ENCODE assay signal across 8 cellular contexts in the genomic region with DNA sequence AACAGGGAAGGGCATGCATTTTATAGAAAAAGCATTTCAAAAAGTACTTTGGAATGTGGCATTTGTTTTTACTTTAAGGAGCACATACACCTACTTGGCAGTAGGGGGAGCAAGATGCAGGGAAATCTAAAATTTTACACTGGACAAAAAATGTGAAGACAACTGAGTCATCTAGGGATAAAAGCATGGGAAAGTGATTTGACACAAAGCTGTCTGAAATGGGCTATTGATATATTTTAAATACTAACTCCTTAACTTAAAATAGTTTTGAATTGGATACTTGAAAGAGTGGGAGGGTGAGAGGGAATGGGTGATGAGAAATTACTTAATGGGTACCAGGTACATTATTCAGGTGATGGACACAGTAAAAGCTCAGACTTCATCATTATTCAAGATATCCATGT. TPM values are rescaled to one million over a fixed set of nuclear protein-coding genes. Genes with fewer than 3 reads are reported as not detected.
A peak's percentile ranks its signal among the peaks of the same experiment; 100 is the strongest.
DNase-seq lines count a peak whose midpoint lies in the region; ATAC-seq, FAIRE-seq and TF ChIP-seq lines count a peak whose summit lies in the region.

No MANE protein-coding gene starts in this region.

- no peak overlapping the region for H2BK120ac ChIP-seq in H1 (replicated peaks; ENCODE audit: low read depth, low read length)

- no peak overlapping the region for H3K18ac ChIP-seq in H1 (ENCODE audit: extremely low read depth, low read length)

- no peak overlapping the region for H2BK5ac ChIP-seq in H1 (ENCODE audit: low read depth, low read length)

- CTCF ChIA-PET in H1 (lab: Charles Lee; ENCODE audit: partially characterized antibody): interaction anchor here (0.7 to 3.9 kb wide), 25 partner anchors 10 to 618 kb away, joined by 3 to 46 read pairs (median 3); no protein-coding TSS in a partner anchor

- H4K91ac ChIP-seq in H1 (replicated peaks; ENCODE audit: insufficient read length, low read length): no peak overlapping the region

- ATAC-seq in pancreas (peak; percentile 46 to 76 (median 70)), GM21360 (IDR thresholded peaks at IDR 0.05; ENCODE audit: unreplicated experiment) (no peak), GM19397 (IDR thresholded peaks at IDR 0.05; ENCODE audit: unreplicated experiment) (no peak)

- H3K4me2 ChIP-seq in H1 (ENCODE audit: insufficient read depth in 1 of 2, low read depth in 2 of 2, low read length in 2 of 2): no peak overlapping the region

- H3K56ac ChIP-seq in H1 (replicated peaks; ENCODE audit: insufficient read length, low read depth, low read length): no peak overlapping the region

- no peaks in the 10 kb centered on the region for H3K23me2 ChIP-seq in H1 (ENCODE audit: low read depth, low read length)

- no peak overlapping the region for H2BK12ac ChIP-seq in H1 (ENCODE audit: low read depth, low read length)

- H4K5ac ChIP-seq in H1 (ENCODE audit: insufficient read length, low read depth, low read length): no peak overlapping the region

- H3K23ac ChIP-seq in H1 (ENCODE audit: insufficient read length): no peak overlapping the region

- DNase-seq in SIG-M5 treated with dmso at 0.1 percent for 504 hours (lab: John Stamatoyannopoulos, UW; ENCODE audit: unreplicated experiment): peak; percentile 37
- DNase-seq in SIG-M5 (lab: John Stamatoyannopoulos, UW): no peak
- peak; percentile 35 for DNase-seq in NCI-H748 (lab: John Stamatoyannopoulos, UW; ENCODE audit: unreplicated experiment)
- no peak for DNase-seq in H1 (ENCODE audit: low read depth in 1 of 2, low spot score in 2 of 2)
- DNase-seq in pancreas: no peak
- DNase-seq in NCI-H1092 treated with DMSO at 0.1 percent for 48 hours (lab: John Stamatoyannopoulos, UW): no peak

- intact Hi-C loops in pancreas (cut with DNase I): loop anchor here in 2 of 3 donors (10.0 kb wide), 4 partner anchors 605 to 1015 kb away; no protein-coding TSS in a partner anchor

- no peak overlapping the region for H3K4ac ChIP-seq in H1 (replicated peaks; ENCODE audit: insufficient read length, low read depth, low read length)

- no peak overlapping the region for H4K8ac ChIP-seq in H1 (ENCODE audit: extremely low read depth, insufficient read depth, low read length)

- no peak overlapping the region for H2BK20ac ChIP-seq in H1 (ENCODE audit: low read length)

- no peak overlapping the region for H2BK15ac ChIP-seq in H1 (ENCODE audit: low read length)

- H2AK5ac ChIP-seq in H1 (ENCODE audit: low read depth, low read length): no peak overlapping the region

- no peak overlapping the region for H3K14ac ChIP-seq in H1 (ENCODE audit: insufficient read length)

- no peak for TF ChIP-seq POLR2A in H1 (IDR thresholded peaks at IDR 0.05; ENCODE audit: control extremely low read depth in 1 of 2, low read depth in 2 of 2, low read length in 2 of 2)

- H3K27me3 ChIP-seq in H1 (replicated peaks in 1 of 4; ENCODE audit: control insufficient read depth in 3 of 4, extremely low read depth in 1 of 4, insufficient read depth in 3 of 4, low read length in 3 of 4) (no peaks in the 10 kb centered on the region), pancreas (peaks cover 0 to 10% (median 0%) of the 10 kb centered on the region in 4 donors)

- H3K36me3 ChIP-seq in H1 (ENCODE audit: control insufficient read depth in 2 of 4, insufficient read depth in 4 of 4, low read length in 3 of 4) (no peaks in the 10 kb centered on the region), pancreas (no peaks in the 10 kb centered on the region)

- H3K9me3 ChIP-seq in H1 (ENCODE audit: insufficient read depth in 2 of 2, low read depth in 1 of 2, low read length in 1 of 2) (no peaks in the 10 kb centered on the region), pancreas (no peaks in the 10 kb centered on the region)

- H3K79me1 ChIP-seq in H1 (ENCODE audit: low read depth, low read length): no peaks in the 10 kb centered on the region

- TF ChIP-seq CTCF in H1 (IDR thresholded peaks at IDR 0.05; ENCODE audit: control extremely low read depth in 1 of 3, insufficient read depth in 1 of 3, low read depth in 1 of 3, low read length in 3 of 3) (peak in 2 of 3 experiments; percentile 42 to 68; a peak in 2 of 4 replicates), pancreas (IDR thresholded peaks at IDR 0.05) (peak; percentile 35 to 68 (median 64))

- peak; percentile 79 to 85 for TF ChIP-seq RAD21 in H1 (IDR thresholded peaks at IDR 0.05 in 1 of 2, conservative IDR thresholded peaks at IDR 0.05 in 1 of 2; ENCODE audit: low read depth in 2 of 2, low read length in 2 of 2)

- POLR2A ChIA-PET in H1 (lab: Charles Lee; ENCODE audit: partially characterized antibody): no interaction called here

- H3K4me1 ChIP-seq in H1 (replicated peaks in 1 of 4; ENCODE audit: control insufficient read depth in 3 of 4, insufficient read depth in 4 of 4, low read length in 3 of 4): no peaks in the 10 kb centered on the region
- no peaks in the 10 kb centered on the region for H3K4me1 ChIP-seq in pancreas

- no peak for TF ChIP-seq EP300 in H1 (IDR thresholded peaks at IDR 0.05; ENCODE audit: borderline replicate concordance in 1 of 2, low read depth in 2 of 2, low read length in 2 of 2)

- H3K4me3 ChIP-seq in H1 (ENCODE audit: extremely low read depth in 1 of 4, insufficient read depth in 2 of 4, low read depth in 3 of 4, low read length in 4 of 4) (no peak overlapping the region), pancreas (no peak overlapping the region)

- peak; percentile 75 for FAIRE-seq in H1 (lab: Jason Lieb, UNC)
- peak; percentile 47 for FAIRE-seq in pancreas (lab: Jason Lieb, UNC)

- no peaks in the 10 kb centered on the region for H4K20me1 ChIP-seq in H1 (replicated peaks in 1 of 2; ENCODE audit: control insufficient read depth in 1 of 2, insufficient read depth in 2 of 2, low read length in 2 of 2)

- H3K27ac ChIP-seq in H1 (ENCODE audit: low read depth, low read length) (no peak overlapping the region), pancreas (no peak overlapping the region)

- no peaks in the 10 kb centered on the region for H3K79me2 ChIP-seq in H1 (ENCODE audit: control insufficient read depth in 1 of 2, insufficient read depth in 2 of 2, low read length in 2 of 2)

- H2AFZ ChIP-seq in H1 (ENCODE audit: low read length): no peak overlapping the region

- no peak overlapping the region for H3K9ac ChIP-seq in H1 (replicated peaks in 1 of 4; ENCODE audit: extremely low read depth in 1 of 4, low read depth in 3 of 4, low read length in 3 of 4)

TF ChIP-seq in H1, 55 proteins besides CTCF, POLR2A, EP300 and RAD21 (continues in another document):
- TF ChIP-seq JUN (IDR thresholded peaks at IDR 0.05; ENCODE audit: low read depth, low read length) (no peak), TAF7 (optimal IDR thresholded peaks at IDR 0.05; ENCODE audit: borderline replicate concordance, low read depth, low read length) (no peak), TBP (IDR thresholded peaks at IDR 0.05; ENCODE audit: low read depth, low read length) (no peak), GTF2F1 (IDR thresholded peaks at IDR 0.05; ENCODE audit: borderline replicate concordance, low read depth, low read length) (no peak), POU5F1 (IDR thresholded peaks at IDR 0.05; ENCODE audit: low read depth, low read length) (no peak), CHD2 (IDR thresholded peaks at IDR 0.05; ENCODE audit: low read length) (no peak), RXRA (IDR thresholded peaks at IDR 0.05; ENCODE audit: insufficient read depth, low read depth, low read length) (no peak), JUND (IDR thresholded peaks at IDR 0.05; ENCODE audit: low read length) (no peak), RFX5 (IDR thresholded peaks at IDR 0.05; ENCODE audit: borderline replicate concordance, low read depth, low read length) (no peak)

RNA-seq across cellular contexts. Expression of gene TMEM200C, which starts 15.8 kb away (rescaled TPM):
- total RNA-seq in H1 (2021; fragmentation: NEBNext Ultra II Directional; extraction: Animal tissue kit (Norgen Biotek cat#: 25700)): 8.3 and 9.6 TPM in 2 replicates
- polyA plus RNA-seq in H1 (2011; rRNA removed): 3.4 and 4.2 TPM in 2 replicates
- 3.3 TPM for polyA plus RNA-seq in H1 (2011; cell fraction: cytosol; rRNA removed)
- 7.5 TPM for polyA plus RNA-seq in H1 (2011; cell fraction: nucleus; rRNA removed)
- 2.1 to 4.8 TPM (median 4.5 TPM) in 4 replicates for polyA plus RNA-seq in H1 (2012, experiment 1 of 2)
- 2.1 TPM for polyA plus RNA-seq in H1 (2012, experiment 2 of 2)
- polyA plus RNA-seq in H1 (2013, experiment 1 of 2): 4.1 TPM
- 4.0 TPM for polyA plus RNA-seq in H1 (2013, experiment 2 of 2)
- 2.8 and 2.9 TPM in 2 replicates for polyA minus RNA-seq in H1 (2011; rRNA and poly(A)+ RNA removed)
- 5.8 TPM for polyA minus RNA-seq in H1 (2011; cell fraction: cytosol; rRNA and poly(A)+ RNA removed)
- 16.9 TPM for polyA minus RNA-seq in H1 (2011; cell fraction: nucleus; rRNA and poly(A)+ RNA removed)
- under 1 TPM in 4 of 6 donors, not detected in 2; under 0.01 to 0.37 (median 0.15) TPM for total RNA-seq in pancreas
- polyA plus RNA-seq in pancreas: under 1 TPM; under 0.01 to 0.02 TPM

Comparison
In these comparisons a context has a peak if more than half of its experiments do, and no peak if none do; other contexts are left out.
1. DNase-seq: peak in SIG-M5 treated with dmso at 0.1 percent for 504 hours (single experiment) and NCI-H748 (single experiment); none in SIG-M5 (single experiment), H1 (0 of 2), pancreas (0 of 6) and NCI-H1092 treated with DMSO at 0.1 percent for 48 hours (single experiment).
2. ATAC-seq: peak in pancreas (4 of 4); none in GM21360 (single experiment) and GM19397 (single experiment).